ENCODE assay signal across 8 cellular contexts in the genomic region with DNA sequence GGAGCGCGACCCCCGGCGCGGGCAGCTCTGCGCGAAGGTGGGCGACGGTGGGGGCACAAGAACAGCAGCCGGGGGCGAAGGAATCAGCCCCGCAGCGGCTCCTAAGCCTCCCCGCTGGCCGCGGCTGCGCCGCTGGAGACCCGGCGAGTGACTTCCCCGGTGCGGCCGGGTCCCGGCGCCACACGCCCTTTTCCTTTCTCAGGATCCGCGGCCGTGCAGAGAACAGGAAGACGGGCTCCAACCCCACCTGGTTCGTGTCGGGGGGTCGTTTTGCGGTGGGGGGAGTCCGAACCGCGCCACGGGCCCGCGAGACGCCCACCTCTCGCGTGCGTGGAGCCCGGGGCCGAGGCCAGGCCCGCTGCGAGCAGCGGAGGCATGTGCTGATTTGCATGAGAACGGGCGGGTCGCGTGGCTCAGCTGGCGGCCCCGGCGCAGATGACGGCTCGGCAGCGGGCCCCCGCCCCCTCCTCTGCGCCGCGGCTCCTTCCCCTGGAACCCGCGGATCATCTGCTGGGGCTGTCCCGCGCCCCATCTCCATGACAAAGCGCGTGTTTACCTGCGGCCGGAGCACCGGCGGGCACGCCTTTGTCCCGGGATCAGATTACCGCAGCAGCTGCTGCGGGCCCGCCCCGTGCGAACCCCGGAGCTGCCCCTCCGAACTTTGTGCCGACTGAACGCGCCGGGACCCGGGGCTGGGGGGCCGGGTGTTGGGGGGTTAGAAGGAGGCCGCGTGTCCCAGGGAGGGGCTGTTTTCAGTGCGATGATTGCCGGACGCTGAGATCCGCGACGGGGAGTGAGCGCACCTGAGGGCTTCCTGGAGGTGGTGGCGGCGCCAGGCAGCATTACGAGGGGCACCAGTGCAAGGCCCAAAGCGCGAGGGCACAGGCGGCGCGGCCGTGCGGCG. TPM values are rescaled to one million over a fixed set of nuclear protein-coding genes. Genes with fewer than 3 reads are reported as not detected.
A peak's percentile ranks its signal among the peaks of the same experiment; 100 is the strongest.
DNase-seq lines count a peak whose midpoint lies in the region; ATAC-seq and TF ChIP-seq lines count a peak whose summit lies in the region.

No MANE protein-coding gene starts in this region.

- TF ChIP-seq POLR2A in transverse colon (IDR thresholded peaks at IDR 0.05), result peak; percentile 20

- H3K4me3 ChIP-seq in CD4-positive, CD25-positive, alpha-beta regulatory T cell (ENCODE audit: low read depth, low read length), result no peak overlapping the region
- H3K4me3 ChIP-seq in mucosa of descending colon (no peak overlapping the region), transverse colon (peak overlapping the region; percentile 29 to 53 (median 42))

- no peaks in the 10 kb centered on the region for H3K36me3 ChIP-seq in CD4-positive, CD25-positive, alpha-beta regulatory T cell (ENCODE audit: control insufficient read depth, insufficient read depth, low read length)
- H3K36me3 ChIP-seq in mucosa of descending colon (ENCODE audit: low read depth), result no peaks in the 10 kb centered on the region
- H3K36me3 ChIP-seq in transverse colon, result no peaks in the 10 kb centered on the region

- H3K27ac ChIP-seq in CD4-positive, CD25-positive, alpha-beta regulatory T cell (ENCODE audit: insufficient read depth, low read length, poor library complexity, severe bottlenecking), result no peak overlapping the region
- peak overlapping the region in 3 of 4 donors; percentile 39 to 77 (median 48) for H3K27ac ChIP-seq in transverse colon

- H3K36me3 Mint-ChIP-seq in CD4-positive, CD25-positive, alpha-beta regulatory T cell, result no peaks in the 10 kb centered on the region

- peaks cover 78% of the 10 kb centered on the region for H3K27me3 Mint-ChIP-seq in CD4-positive, CD25-positive, alpha-beta regulatory T cell

- intact Hi-C loops in mucosa of descending colon (cut with DNase I, micrococcal nuclease), result no loop called here
- intact Hi-C loops in transverse colon (cut with DNase I; ENCODE audit: low total_unique reads), result no loop called here

- peaks cover 6 to 41% (median 25%) of the 10 kb centered on the region in 4 donors for H3K4me1 Mint-ChIP-seq in CD4-positive, CD25-positive, alpha-beta regulatory T cell

- peak in 1 of 3 donors; percentile 58 for DNase-seq in CD4-positive, CD25-positive, alpha-beta regulatory T cell
- peak; percentile 36 for DNase-seq in T1000 (lab: John Stamatoyannopoulos, UW)
- peak; percentile 85 for DNase-seq in ecto neural progenitor cell (ENCODE audit: low spot score)
- peak; percentile 52 to 70 (median 64) for DNase-seq in mucosa of descending colon
- DNase-seq in transverse colon, result peak; percentile 49
- DNase-seq in RKO (ENCODE audit: low spot score), result no peak

- peaks cover 48% of the 10 kb centered on the region for H3K4me1 ChIP-seq in CD4-positive, CD25-positive, alpha-beta regulatory T cell (ENCODE audit: control insufficient read depth, insufficient read depth, low read length, poor library complexity, severe bottlenecking)
- H3K4me1 ChIP-seq in mucosa of descending colon (ENCODE audit: low read depth), result peaks cover 44% of the 10 kb centered on the region
- H3K4me1 ChIP-seq in transverse colon, result peaks cover 12 to 51% (median 49%) of the 10 kb centered on the region in 4 donors

- H3K9me3 Mint-ChIP-seq in CD4-positive, CD25-positive, alpha-beta regulatory T cell, result peaks cover 0 to 7% (median 0%) of the 10 kb centered on the region in 7 donors

- peak in 1 of 2 donors; percentile 44 for ATAC-seq in CD4-positive, CD25-positive, alpha-beta regulatory T cell (ENCODE audit: low read depth in 2 of 2)
- ATAC-seq in GM19397 (IDR thresholded peaks at IDR 0.05; ENCODE audit: unreplicated experiment), result peak; percentile 72
- ATAC-seq in HG03520 (IDR thresholded peaks at IDR 0.05; ENCODE audit: unreplicated experiment), result peak; percentile 55
- peak; percentile 57 for ATAC-seq in mucosa of descending colon

- H3K27ac Mint-ChIP-seq in CD4-positive, CD25-positive, alpha-beta regulatory T cell, result no peak overlapping the region

- TF ChIP-seq CTCF in mucosa of descending colon (IDR thresholded peaks at IDR 0.05), result no peak
- no peak for TF ChIP-seq CTCF in transverse colon (IDR thresholded peaks at IDR 0.05)

- peaks cover 41% of the 10 kb centered on the region for H3K27me3 ChIP-seq in CD4-positive, CD25-positive, alpha-beta regulatory T cell (ENCODE audit: control insufficient read depth, insufficient read depth, low read length)
- H3K27me3 ChIP-seq in transverse colon, result peaks cover 89% of the 10 kb centered on the region

- in situ Hi-C loops in transverse colon (cut with MboI; ENCODE audit: low pct_ligation_motif_present in 1 of 4, low pct_unique_long_range_greater_than_20kb in 1 of 4, low sequenced_read_pairs in 3 of 4), result no loop called here

- H3K4me3 Mint-ChIP-seq in CD4-positive, CD25-positive, alpha-beta regulatory T cell, result peak overlapping the region in 3 of 4 donors; percentile 43 to 70 (median 59)

- 1% methylated on average over 40 of the region's 108 CpGs; no CpG with 5 or more reads in 1 of the 2 donors for WGBS in transverse colon (ENCODE audit: low coverage in 1 of 2), 2 donors

- no peak for TF ChIP-seq EP300 in transverse colon (IDR thresholded peaks at IDR 0.05; ENCODE audit: low read depth)

- H3K9me3 ChIP-seq in CD4-positive, CD25-positive, alpha-beta regulatory T cell (ENCODE audit: control insufficient read depth in 2 of 2, low read length in 2 of 2), result no peaks in the 10 kb centered on the region
- H3K9me3 ChIP-seq in mucosa of descending colon, result no peaks in the 10 kb centered on the region
- no peaks in the 10 kb centered on the region for H3K9me3 ChIP-seq in transverse colon

RNA-seq across cellular contexts. Expression of a gene that starts 4.9 kb away (rescaled TPM):
- 1.1 TPM for total RNA-seq in CD4-positive, CD25-positive, alpha-beta regulatory T cell
- under 1 TPM in 2 of 4 donors, not detected in 2; 0.28 to 0.29 TPM for polyA plus RNA-seq in CD4-positive, CD25-positive, alpha-beta regulatory T cell
- total RNA-seq in mucosa of descending colon (10 to 100 TPM; 11.0 to 24.0 (median 16.5) TPM), transverse colon (10 to 100 TPM; 15.0 to 46.2 (median 25.9) TPM)

RNA-seq across cellular contexts. Expression of a gene that starts 10.8 kb away (rescaled TPM):
- 35.0 TPM for total RNA-seq in CD4-positive, CD25-positive, alpha-beta regulatory T cell
- 10 to 100 TPM; 28.0 to 33.5 (median 30.6) TPM for polyA plus RNA-seq in CD4-positive, CD25-positive, alpha-beta regulatory T cell
- 10 to 100 TPM; 30.7 to 40.0 (median 38.3) TPM for total RNA-seq in mucosa of descending colon
- total RNA-seq in transverse colon, result 10 to 100 TPM; 24.7 to 35.9 (median 26.7) TPM

Comparison
In these comparisons a context has a peak if more than half of its experiments do, and no peak if none do; other contexts are left out.
1. H3K4me3 ChIP-seq: peak in transverse colon (4 of 4); none in CD4-positive, CD25-positive, alpha-beta regulatory T cell (single experiment) and mucosa of descending colon (single experiment).